In the genomic region with DNA sequence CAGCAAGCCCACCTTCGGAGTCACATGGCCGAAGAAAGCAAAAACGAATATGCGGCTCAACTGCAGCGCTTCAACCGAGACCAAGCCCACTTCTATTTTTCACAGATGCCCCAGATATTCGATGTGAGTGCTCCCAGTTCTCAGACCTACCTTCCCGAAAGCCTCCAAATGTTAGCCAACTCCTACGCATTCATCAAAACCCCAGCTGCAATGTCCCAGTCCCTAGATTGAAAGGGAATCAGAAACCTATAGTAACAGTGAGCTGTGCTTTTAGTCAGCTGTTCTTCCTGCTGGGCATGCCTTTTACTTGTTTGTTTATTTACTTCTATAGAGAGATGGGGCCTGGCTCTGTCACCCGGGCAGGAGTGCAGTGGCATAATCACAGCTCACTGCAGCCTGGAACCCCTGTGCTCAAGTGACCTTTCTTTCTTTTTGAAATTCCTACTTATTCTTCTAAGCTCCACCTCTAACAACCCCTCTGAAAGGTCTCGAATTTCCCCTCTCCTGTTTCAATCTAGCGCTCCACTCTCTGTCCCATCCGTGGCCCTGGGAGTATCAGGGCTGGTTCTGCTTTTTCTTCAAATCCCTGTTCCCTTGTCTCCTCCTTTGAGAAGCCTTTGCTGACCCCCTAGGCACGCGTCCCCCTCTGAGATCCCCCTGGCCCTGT, we compare ENCODE assay signal across 9 cellular contexts. TPM values are rescaled to one million over a fixed set of nuclear protein-coding genes. Genes with fewer than 3 reads are reported as not detected.
DNase-seq lines count a peak whose midpoint lies in the region; ATAC-seq and TF ChIP-seq lines count a peak whose summit lies in the region.
"Had no signal": no experiment of that assay in that cellular context is flagged by ENCODE, and none has a peak within 500 bp of the region (broad histone marks: within the 10 kb centered on the region; RNA-seq: fewer than 3 reads in every experiment).

No MANE protein-coding gene starts in this region.

- ATAC-seq in RWPE2 (ENCODE audit: low read depth) = no peak
- ATAC-seq in gastrocnemius medialis = no peak

- no peak for TF ChIP-seq POLR2A in gastrocnemius medialis (IDR thresholded peaks at IDR 0.05)

- DNase-seq in ELR (ENCODE audit: low read depth) (peak; percentile 51), RWPE2 (ENCODE audit: low spot score) (no peak), fibroblast of pulmonary artery (ENCODE audit: low read depth) (peak; percentile 31), gastrocnemius medialis (no peak), DMS53 treated with DMSO at 0.1 percent for 48 hours (lab: John Stamatoyannopoulos, UW; ENCODE audit: unreplicated experiment) (no peak), HEK293T (ENCODE audit: extremely low spot score) (no peak), caudate nucleus (lab: John Stamatoyannopoulos, UW) (no peak), AG08395 (ENCODE audit: low spot score) (no peak)
- DNase-seq: stimulated activated CD4-positive, alpha-beta T cell treated with anti-CD3 and anti-CD28 coated beads, Interleukin-2, amount 100 ng/mL, for 24 hours had no signal

- H3K27ac ChIP-seq in RWPE2 (ENCODE audit: poor library complexity, severe bottlenecking) = peak overlapping the region; percentile 93
- peak overlapping the region; percentile 96 to 100 (median 98) for H3K27ac ChIP-seq in gastrocnemius medialis
- no peak overlapping the region for H3K27ac ChIP-seq in caudate nucleus (ENCODE audit: low read depth, low read length)

- no peaks in the 10 kb centered on the region for H3K27me3 ChIP-seq in RWPE2 (ENCODE audit: insufficient read depth, poor library complexity, severe bottlenecking)
- H3K27me3 ChIP-seq in gastrocnemius medialis = no peaks in the 10 kb centered on the region

- POLR2A ChIA-PET in HEK293T (lab: Yijun Ruan, JAX) = interaction anchor here (1.2 kb wide), 1 partner anchor 371 kb away, joined by 3 read pairs; a partner anchor contains a TSS

- TF ChIP-seq CTCF in RWPE2 (IDR thresholded peaks at IDR 0.05; ENCODE audit: poor library complexity, severe bottlenecking) = no peak
- no peak for TF ChIP-seq CTCF in fibroblast of pulmonary artery (IDR thresholded peaks at IDR 0.05; ENCODE audit: low read length, missing control alignments)
- no peak for TF ChIP-seq CTCF in gastrocnemius medialis (IDR thresholded peaks at IDR 0.05 in 4 of 5, conservative IDR thresholded peaks at IDR 0.05 in 1 of 5)

- in situ Hi-C loops in gastrocnemius medialis (cut with MboI; ENCODE audit: low sequenced_read_pairs in 4 of 4) = loop anchor here in 2 of 4 donors (25.0 kb wide), 2 partner anchors 232 to 357 kb away; a partner anchor contains a TSS

- H3K4me3 ChIP-seq in RWPE2 (ENCODE audit: severe bottlenecking) (no peak overlapping the region), fibroblast of pulmonary artery (replicated peaks; ENCODE audit: low read depth, low read length) (peak overlapping the region; percentile 10), gastrocnemius medialis (peak overlapping the region in 3 of 4 donors; percentile 37 to 53 (median 37))

- peaks cover 75% of the 10 kb centered on the region for H3K36me3 ChIP-seq in RWPE2 (ENCODE audit: low read depth)
- peaks cover 0 to 53% of the 10 kb centered on the region in 2 donors for H3K36me3 ChIP-seq in gastrocnemius medialis

- H3K4me1 ChIP-seq in RWPE2 (ENCODE audit: insufficient read depth, poor library complexity, severe bottlenecking) (peaks cover 25% of the 10 kb centered on the region), gastrocnemius medialis (peaks cover 59 to 72% of the 10 kb centered on the region in 2 donors)

- CTCF ChIA-PET in HEK293T (lab: Yijun Ruan, JAX) = no interaction called here

- H3K9me3 ChIP-seq in RWPE2 (ENCODE audit: severe bottlenecking) = no peaks in the 10 kb centered on the region
- H3K9me3 ChIP-seq in gastrocnemius medialis = no peaks in the 10 kb centered on the region

- intact Hi-C loops in gastrocnemius medialis (cut with DNase I; ENCODE audit: low total_unique reads) = no loop called here

TF ChIP-seq in HEK293T, 16 proteins besides CTCF, POLR2A, EP300 and RAD21:
- TF ChIP-seq BHLHE40 (IDR thresholded peaks at IDR 0.05; ENCODE audit: borderline replicate concordance) = no peak
- no peak for TF ChIP-seq SP1 (IDR thresholded peaks at IDR 0.05)
- TF ChIP-seq, protein P1, sequence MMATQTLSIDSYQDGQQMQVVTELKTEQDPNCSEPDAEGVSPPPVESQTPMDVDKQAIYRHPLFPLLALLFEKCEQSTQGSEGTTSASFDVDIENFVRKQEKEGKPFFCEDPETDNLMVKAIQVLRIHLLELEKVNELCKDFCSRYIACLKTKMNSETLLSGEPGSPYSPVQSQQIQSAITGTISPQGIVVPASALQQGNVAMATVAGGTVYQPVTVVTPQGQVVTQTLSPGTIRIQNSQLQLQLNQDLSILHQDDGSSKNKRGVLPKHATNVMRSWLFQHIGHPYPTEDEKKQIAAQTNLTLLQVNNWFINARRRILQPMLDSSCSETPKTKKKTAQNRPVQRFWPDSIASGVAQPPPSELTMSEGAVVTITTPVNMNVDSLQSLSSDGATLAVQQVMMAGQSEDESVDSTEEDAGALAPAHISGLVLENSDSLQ (IDR thresholded peaks at IDR 0.05) = no peak
- TF ChIP-seq TARDBP (IDR thresholded peaks at IDR 0.05) = no peak
- TF ChIP-seq FOXK2 (IDR thresholded peaks at IDR 0.05) = no peak
- TF ChIP-seq SUZ12 (IDR thresholded peaks at IDR 0.05) = no peak
- no peak for TF ChIP-seq NFRKB (IDR thresholded peaks at IDR 0.05)
- TF ChIP-seq L3MBTL2 (conservative IDR thresholded peaks at IDR 0.05) = no peak
- no peak for TF ChIP-seq ARNT (IDR thresholded peaks at IDR 0.05)
- TF ChIP-seq LEF1 (IDR thresholded peaks at IDR 0.05; ENCODE audit: borderline replicate concordance) = no peak
- no peak for TF ChIP-seq FOXM1 (IDR thresholded peaks at IDR 0.05; ENCODE audit: borderline replicate concordance)
TF ChIP-seq in HEK293T: peak in this region for 0.

RNA-seq across cellular contexts. Expression of a gene that starts 4.4 kb away (rescaled TPM):
- 100 to 1,000 TPM; 130 to 237 (median 178) TPM for total RNA-seq in gastrocnemius medialis

RNA-seq across cellular contexts. Expression of a gene that starts 6.5 kb away (rescaled TPM):
- total RNA-seq in gastrocnemius medialis = 10 to 100 TPM; 22.6 to 40.3 (median 32.3) TPM

RNA-seq across cellular contexts. Expression of a gene that starts 23.4 kb away (rescaled TPM):
- not detected for total RNA-seq in gastrocnemius medialis

RNA-seq across cellular contexts. Expression of a gene that starts 23.4 kb away (rescaled TPM):
- 100 to 1,000 TPM in 1 of 4 donors, 10 to 100 TPM in 3; 25.9 to 121 (median 70.6) TPM for total RNA-seq in gastrocnemius medialis

RNA-seq across cellular contexts. Expression of a gene that starts 28.7 kb away (rescaled TPM):
- 1 to 10 TPM in 2 of 4 donors, under 1 TPM in 2; 0.63 to 1.8 (median 0.96) TPM for total RNA-seq in gastrocnemius medialis

Comparison
In these comparisons a context has a peak if more than half of its experiments do, and no peak if none do; other contexts are left out.
1. DNase-seq: peak in ELR (single experiment) and fibroblast of pulmonary artery (single experiment); none in RWPE2 (single experiment), gastrocnemius medialis (0 of 2), DMS53 treated with DMSO at 0.1 percent for 48 hours (single experiment), HEK293T (single experiment), caudate nucleus (0 of 61) and AG08395 (single experiment).